1 cellular context compared by ENCODE assay signal in the genomic region with DNA sequence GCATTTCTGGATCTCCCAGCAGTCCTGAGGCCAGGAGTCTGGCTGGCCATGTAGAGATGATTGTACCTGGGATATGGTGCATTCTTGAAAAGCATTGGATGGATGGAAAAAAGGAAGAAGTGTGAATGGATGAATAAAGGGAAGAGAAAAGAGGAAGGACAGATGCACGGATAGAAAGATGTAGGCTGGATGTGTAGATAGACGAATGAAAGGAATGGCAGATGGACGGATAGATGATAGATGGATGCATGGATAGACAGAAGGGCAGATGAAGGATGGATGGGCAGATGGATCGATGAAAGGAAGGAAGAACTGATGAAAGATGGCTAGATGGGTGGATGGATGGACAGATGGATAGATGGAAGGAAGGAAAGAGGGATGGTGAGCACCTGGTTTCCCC.
TF ChIP-seq lines count a peak whose summit lies in the region.

No MANE protein-coding gene starts in this region.

TF ChIP-seq in GM23338, 12 proteins besides CTCF, POLR2A, EP300 and RAD21:
- TF ChIP-seq, protein P1, sequence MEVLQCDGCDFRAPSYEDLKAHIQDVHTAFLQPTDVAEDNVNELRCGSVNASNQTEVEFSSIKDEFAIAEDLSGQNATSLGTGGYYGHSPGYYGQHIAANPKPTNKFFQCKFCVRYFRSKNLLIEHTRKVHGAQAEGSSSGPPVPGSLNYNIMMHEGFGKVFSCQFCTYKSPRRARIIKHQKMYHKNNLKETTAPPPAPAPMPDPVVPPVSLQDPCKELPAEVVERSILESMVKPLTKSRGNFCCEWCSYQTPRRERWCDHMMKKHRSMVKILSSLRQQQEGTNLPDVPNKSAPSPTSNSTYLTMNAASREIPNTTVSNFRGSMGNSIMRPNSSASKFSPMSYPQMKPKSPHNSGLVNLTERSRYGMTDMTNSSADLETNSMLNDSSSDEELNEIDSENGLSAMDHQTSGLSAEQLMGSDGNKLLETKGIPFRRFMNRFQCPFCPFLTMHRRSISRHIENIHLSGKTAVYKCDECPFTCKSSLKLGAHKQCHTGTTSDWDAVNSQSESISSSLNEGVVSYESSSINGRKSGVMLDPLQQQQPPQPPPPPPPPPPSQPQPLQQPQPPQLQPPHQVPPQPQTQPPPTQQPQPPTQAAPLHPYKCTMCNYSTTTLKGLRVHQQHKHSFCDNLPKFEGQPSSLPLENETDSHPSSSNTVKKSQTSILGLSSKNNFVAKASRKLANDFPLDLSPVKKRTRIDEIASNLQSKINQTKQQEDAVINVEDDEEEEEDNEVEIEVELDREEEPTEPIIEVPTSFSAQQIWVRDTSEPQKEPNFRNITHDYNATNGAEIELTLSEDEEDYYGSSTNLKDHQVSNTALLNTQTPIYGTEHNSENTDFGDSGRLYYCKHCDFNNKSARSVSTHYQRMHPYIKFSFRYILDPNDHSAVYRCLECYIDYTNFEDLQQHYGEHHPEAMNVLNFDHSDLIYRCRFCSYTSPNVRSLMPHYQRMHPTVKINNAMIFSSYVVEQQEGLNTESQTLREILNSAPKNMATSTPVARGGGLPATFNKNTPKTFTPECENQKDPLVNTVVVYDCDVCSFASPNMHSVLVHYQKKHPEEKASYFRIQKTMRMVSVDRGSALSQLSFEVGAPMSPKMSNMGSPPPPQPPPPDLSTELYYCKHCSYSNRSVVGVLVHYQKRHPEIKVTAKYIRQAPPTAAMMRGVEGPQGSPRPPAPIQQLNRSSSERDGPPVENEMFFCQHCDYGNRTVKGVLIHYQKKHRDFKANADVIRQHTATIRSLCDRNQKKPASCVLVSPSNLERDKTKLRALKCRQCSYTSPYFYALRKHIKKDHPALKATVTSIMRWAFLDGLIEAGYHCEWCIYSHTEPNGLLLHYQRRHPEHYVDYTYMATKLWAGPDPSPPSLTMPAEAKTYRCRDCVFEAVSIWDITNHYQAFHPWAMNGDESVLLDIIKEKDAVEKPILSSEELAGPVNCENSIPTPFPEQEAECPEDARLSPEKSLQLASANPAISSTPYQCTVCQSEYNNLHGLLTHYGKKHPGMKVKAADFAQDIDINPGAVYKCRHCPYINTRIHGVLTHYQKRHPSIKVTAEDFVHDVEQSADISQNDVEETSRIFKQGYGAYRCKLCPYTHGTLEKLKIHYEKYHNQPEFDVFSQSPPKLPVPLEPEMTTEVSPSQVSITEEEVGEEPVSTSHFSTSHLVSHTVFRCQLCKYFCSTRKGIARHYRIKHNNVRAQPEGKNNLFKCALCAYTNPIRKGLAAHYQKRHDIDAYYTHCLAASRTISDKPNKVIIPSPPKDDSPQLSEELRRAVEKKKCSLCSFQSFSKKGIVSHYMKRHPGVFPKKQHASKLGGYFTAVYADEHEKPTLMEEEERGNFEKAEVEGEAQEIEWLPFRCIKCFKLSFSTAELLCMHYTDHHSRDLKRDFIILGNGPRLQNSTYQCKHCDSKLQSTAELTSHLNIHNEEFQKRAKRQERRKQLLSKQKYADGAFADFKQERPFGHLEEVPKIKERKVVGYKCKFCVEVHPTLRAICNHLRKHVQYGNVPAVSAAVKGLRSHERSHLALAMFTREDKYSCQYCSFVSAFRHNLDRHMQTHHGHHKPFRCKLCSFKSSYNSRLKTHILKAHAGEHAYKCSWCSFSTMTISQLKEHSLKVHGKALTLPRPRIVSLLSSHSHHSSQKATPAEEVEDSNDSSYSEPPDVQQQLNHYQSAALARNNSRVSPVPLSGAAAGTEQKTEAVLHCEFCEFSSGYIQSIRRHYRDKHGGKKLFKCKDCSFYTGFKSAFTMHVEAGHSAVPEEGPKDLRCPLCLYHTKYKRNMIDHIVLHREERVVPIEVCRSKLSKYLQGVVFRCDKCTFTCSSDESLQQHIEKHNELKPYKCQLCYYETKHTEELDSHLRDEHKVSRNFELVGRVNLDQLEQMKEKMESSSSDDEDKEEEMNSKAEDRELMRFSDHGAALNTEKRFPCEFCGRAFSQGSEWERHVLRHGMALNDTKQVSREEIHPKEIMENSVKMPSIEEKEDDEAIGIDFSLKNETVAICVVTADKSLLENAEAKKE (CRISPR knock-in tag; IDR thresholded peaks at IDR 0.05): no peak
- TF ChIP-seq EZH2 (IDR thresholded peaks at IDR 0.05; ENCODE audit: low read depth, unreplicated experiment): no peak
- TF ChIP-seq CREB1 (CRISPR knock-in tag; IDR thresholded peaks at IDR 0.05; ENCODE audit: low read depth): no peak
- TF ChIP-seq, protein P2, sequence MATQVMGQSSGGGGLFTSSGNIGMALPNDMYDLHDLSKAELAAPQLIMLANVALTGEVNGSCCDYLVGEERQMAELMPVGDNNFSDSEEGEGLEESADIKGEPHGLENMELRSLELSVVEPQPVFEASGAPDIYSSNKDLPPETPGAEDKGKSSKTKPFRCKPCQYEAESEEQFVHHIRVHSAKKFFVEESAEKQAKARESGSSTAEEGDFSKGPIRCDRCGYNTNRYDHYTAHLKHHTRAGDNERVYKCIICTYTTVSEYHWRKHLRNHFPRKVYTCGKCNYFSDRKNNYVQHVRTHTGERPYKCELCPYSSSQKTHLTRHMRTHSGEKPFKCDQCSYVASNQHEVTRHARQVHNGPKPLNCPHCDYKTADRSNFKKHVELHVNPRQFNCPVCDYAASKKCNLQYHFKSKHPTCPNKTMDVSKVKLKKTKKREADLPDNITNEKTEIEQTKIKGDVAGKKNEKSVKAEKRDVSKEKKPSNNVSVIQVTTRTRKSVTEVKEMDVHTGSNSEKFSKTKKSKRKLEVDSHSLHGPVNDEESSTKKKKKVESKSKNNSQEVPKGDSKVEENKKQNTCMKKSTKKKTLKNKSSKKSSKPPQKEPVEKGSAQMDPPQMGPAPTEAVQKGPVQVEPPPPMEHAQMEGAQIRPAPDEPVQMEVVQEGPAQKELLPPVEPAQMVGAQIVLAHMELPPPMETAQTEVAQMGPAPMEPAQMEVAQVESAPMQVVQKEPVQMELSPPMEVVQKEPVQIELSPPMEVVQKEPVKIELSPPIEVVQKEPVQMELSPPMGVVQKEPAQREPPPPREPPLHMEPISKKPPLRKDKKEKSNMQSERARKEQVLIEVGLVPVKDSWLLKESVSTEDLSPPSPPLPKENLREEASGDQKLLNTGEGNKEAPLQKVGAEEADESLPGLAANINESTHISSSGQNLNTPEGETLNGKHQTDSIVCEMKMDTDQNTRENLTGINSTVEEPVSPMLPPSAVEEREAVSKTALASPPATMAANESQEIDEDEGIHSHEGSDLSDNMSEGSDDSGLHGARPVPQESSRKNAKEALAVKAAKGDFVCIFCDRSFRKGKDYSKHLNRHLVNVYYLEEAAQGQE (IDR thresholded peaks at IDR 0.05; ENCODE audit: unreplicated experiment): no peak
- no peak for TF ChIP-seq NANOG (IDR thresholded peaks at IDR 0.05; ENCODE audit: borderline replicate concordance)
- TF ChIP-seq, protein P3, sequence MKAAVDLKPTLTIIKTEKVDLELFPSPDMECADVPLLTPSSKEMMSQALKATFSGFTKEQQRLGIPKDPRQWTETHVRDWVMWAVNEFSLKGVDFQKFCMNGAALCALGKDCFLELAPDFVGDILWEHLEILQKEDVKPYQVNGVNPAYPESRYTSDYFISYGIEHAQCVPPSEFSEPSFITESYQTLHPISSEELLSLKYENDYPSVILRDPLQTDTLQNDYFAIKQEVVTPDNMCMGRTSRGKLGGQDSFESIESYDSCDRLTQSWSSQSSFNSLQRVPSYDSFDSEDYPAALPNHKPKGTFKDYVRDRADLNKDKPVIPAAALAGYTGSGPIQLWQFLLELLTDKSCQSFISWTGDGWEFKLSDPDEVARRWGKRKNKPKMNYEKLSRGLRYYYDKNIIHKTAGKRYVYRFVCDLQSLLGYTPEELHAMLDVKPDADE (IDR thresholded peaks at IDR 0.05): no peak
- no peak for TF ChIP-seq POLR2AphosphoS5 (IDR thresholded peaks at IDR 0.05; ENCODE audit: low read depth)
- no peak for TF ChIP-seq EZH2phosphoT487 (IDR thresholded peaks at IDR 0.05; ENCODE audit: unreplicated experiment)
